ENCODE assay signal across 12 cellular contexts in the genomic region with DNA sequence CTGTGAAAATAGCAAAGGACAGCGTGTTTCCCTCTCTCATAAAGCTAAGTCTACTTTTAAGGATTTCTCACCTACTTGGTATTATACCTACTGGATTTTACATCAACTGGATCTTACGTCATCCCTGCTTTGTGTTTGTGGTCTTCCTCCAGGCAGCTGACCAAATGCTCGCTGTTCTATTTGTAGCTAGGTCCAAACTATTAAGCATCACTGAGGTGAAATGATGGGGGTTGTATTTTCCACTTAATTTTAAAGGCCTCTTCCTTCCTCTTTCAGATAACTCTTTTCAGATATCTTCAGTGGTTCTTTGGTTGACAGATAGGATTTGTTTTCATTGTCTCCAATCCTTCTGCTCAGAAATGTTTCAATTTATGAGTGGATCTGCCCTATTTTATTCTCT.
"Had no signal": no experiment of that assay in that cellular context is flagged by ENCODE, and none has a peak within 500 bp of the region (broad histone marks: within the 10 kb centered on the region; RNA-seq: fewer than 3 reads in every experiment).

No MANE protein-coding gene starts in this region.

- H3K27ac ChIP-seq: adrenal gland, coronary artery, left ventricle myocardium inferior, upper lobe of left lung had no signal

- H3K4me3 Mint-ChIP-seq: nephron; stimulated activated naive CD8-positive, alpha-beta T cell treated with anti-CD3 and anti-CD28 coated beads, Interleukin-15, Interleukin-2, amounts not matched to agents 100 ng/mL and 50 ng/mL, for 24 hours had no signal

- H3K9me3 Mint-ChIP-seq: nephron; stimulated activated naive CD8-positive, alpha-beta T cell treated with anti-CD3 and anti-CD28 coated beads, Interleukin-15, Interleukin-2, amounts not matched to agents 100 ng/mL and 50 ng/mL, for 24 hours had no signal

- H3K27me3 ChIP-seq: adrenal gland, upper lobe of left lung had no signal

- DNase-seq: activated naive CD4-positive, alpha-beta T cell treated with anti-CD3 and anti-CD28 coated beads, Interleukin-2, amount 50 U/mL, for 16 hours; activated T-cell treated with anti-CD3 and anti-CD28 coated beads, Interleukin-2, amount 50 U/mL, for 1 hour; adrenal gland; caudate nucleus; effector CD8-positive, alpha-beta T cell; left ventricle myocardium inferior; mesendoderm; stimulated activated CD4-positive, alpha-beta T cell treated with anti-CD3 and anti-CD28 coated beads, Interleukin-2, amount 100 ng/mL, for 48 hours; upper lobe of left lung had no signal

- H3K9me3 ChIP-seq: adrenal gland, left ventricle myocardium inferior, upper lobe of left lung had no signal

- H3K4me3 ChIP-seq: adrenal gland, coronary artery, left ventricle myocardium inferior, upper lobe of left lung had no signal

- H3K27ac Mint-ChIP-seq: nephron; stimulated activated naive CD8-positive, alpha-beta T cell treated with anti-CD3 and anti-CD28 coated beads, Interleukin-15, Interleukin-2, amounts not matched to agents 100 ng/mL and 50 ng/mL, for 24 hours had no signal

- H3K36me3 ChIP-seq: adrenal gland, left ventricle myocardium inferior, upper lobe of left lung had no signal

- H3K27me3 Mint-ChIP-seq: stimulated activated naive CD8-positive, alpha-beta T cell treated with anti-CD3 and anti-CD28 coated beads, Interleukin-15, Interleukin-2, amounts not matched to agents 100 ng/mL and 50 ng/mL, for 24 hours had no signal
